Comparison of ENCODE assay signal across 8 cellular contexts in the genomic region with DNA sequence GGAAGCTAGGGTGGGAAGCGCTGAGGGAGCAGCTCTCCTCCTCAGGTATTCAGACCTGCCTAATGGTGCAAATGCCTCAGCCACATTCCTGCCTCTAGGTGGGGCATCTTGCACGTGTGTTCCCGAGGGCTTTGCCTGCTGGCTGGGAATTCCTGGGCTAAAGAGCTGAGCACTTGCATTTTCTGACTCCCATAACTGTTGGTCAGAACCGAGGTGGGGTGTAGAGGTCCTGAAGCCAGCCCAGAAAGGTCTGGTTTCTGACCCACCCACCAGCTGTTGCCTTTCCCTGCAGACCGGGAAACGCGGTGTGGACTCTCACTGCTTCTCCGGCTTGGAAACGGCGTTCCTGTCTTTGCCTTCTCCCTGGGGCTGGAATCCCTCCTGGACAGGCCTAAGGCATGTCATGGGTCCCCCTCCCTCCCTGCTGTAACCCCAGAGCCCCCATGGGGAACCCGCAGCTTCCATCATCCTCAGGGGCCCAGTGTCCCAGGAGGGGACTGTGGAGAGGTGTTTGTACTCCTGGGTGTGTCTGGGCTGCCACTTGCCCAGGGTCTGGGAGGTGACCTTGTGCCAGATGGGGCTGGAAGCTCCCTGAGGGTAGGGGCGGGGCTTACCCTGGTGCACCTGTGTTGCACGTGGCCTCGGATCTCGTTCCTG. TPM values are rescaled to one million over a fixed set of nuclear protein-coding genes. Genes with fewer than 3 reads are reported as not detected.
DNase-seq lines count a peak whose midpoint lies in the region; ATAC-seq, FAIRE-seq and TF ChIP-seq lines count a peak whose summit lies in the region.

No MANE protein-coding gene starts in this region.

- peak overlapping the region in 1 of 2 donors; percentile 24 for H3K9ac ChIP-seq in kidney (ENCODE audit: low read length in 2 of 2)

- H3K4me3 ChIP-seq in brain microvascular endothelial cell (ENCODE audit: low read depth, low read length): no peak overlapping the region
- H3K4me3 ChIP-seq in kidney (ENCODE audit: low read length in 2 of 2): no peak overlapping the region
- no peak overlapping the region for H3K4me3 ChIP-seq in transverse colon

- H3K27ac ChIP-seq in brain microvascular endothelial cell: no peak overlapping the region
- no peak overlapping the region for H3K27ac ChIP-seq in kidney (ENCODE audit: low read depth in 2 of 2, low read length in 2 of 2)
- H3K27ac ChIP-seq in transverse colon: no peak overlapping the region

- in situ Hi-C loops in G401 (cut with HindIII; ENCODE audit: low sequenced_read_pairs): no loop called here
- in situ Hi-C loops in brain microvascular endothelial cell (cut with HindIII; ENCODE audit: low pct_ligation_motif_present, low sequenced_read_pairs): no loop called here
- in situ Hi-C loops in transverse colon (cut with MboI; ENCODE audit: low pct_ligation_motif_present in 1 of 4, low pct_unique_long_range_greater_than_20kb in 1 of 4, low sequenced_read_pairs in 3 of 4): loop anchor here in 1 of 4 donors (25.0 kb wide), 1 partner anchor 106 kb away; no protein-coding TSS in a partner anchor

- intact Hi-C loops in kidney (cut with DNase I) (no loop called here), transverse colon (cut with DNase I; ENCODE audit: low total_unique reads) (no loop called here)

- WGBS in transverse colon (ENCODE audit: low coverage in 1 of 2), 2 donors: 50% methylated on average over 15 of the region's 15 CpGs; no CpG with 5 or more reads in 1 of the 2 donors

- TF ChIP-seq CTCF in brain microvascular endothelial cell (IDR thresholded peaks at IDR 0.05; ENCODE audit: low read depth, low read length, missing control alignments) (peak; percentile 93), kidney (IDR thresholded peaks at IDR 0.05; ENCODE audit: borderline replicate concordance, extremely low read depth, insufficient read depth) (peak; percentile 96), transverse colon (IDR thresholded peaks at IDR 0.05) (peak; percentile 69 to 94 (median 81))

- H3K9me3 ChIP-seq in kidney (ENCODE audit: control insufficient read depth in 1 of 2, low read length in 2 of 2) (peaks cover 0 to 9% of the 10 kb centered on the region in 2 donors), transverse colon (no peaks in the 10 kb centered on the region)

- no peak for TF ChIP-seq EP300 in transverse colon (IDR thresholded peaks at IDR 0.05; ENCODE audit: low read depth)

- DNase-seq in G401 (ENCODE audit: low spot score) (peak; percentile 64), NCI-H2029 (lab: John Stamatoyannopoulos, UW) (peak; percentile 45), brain microvascular endothelial cell (peak; percentile 53), kidney (peak; percentile 85), transverse colon (peak; percentile 85)

- H3K36me3 ChIP-seq in brain microvascular endothelial cell (replicated peaks) (no peaks in the 10 kb centered on the region), kidney (ENCODE audit: control insufficient read depth in 1 of 2, insufficient read depth in 2 of 2, low read length in 2 of 2) (no peaks in the 10 kb centered on the region), transverse colon (no peaks in the 10 kb centered on the region)

- ATAC-seq in HG03469 (IDR thresholded peaks at IDR 0.05; ENCODE audit: unreplicated experiment) (no peak), HG02885 (IDR thresholded peaks at IDR 0.05; ENCODE audit: poor library complexity, unreplicated experiment) (no peak), GM21737 (IDR thresholded peaks at IDR 0.05; ENCODE audit: unreplicated experiment) (no peak)

- no peak for FAIRE-seq in kidney (lab: Jason Lieb, UNC)

- TF ChIP-seq POLR2A in transverse colon (IDR thresholded peaks at IDR 0.05): no peak

- no peaks in the 10 kb centered on the region for H3K27me3 ChIP-seq in brain microvascular endothelial cell (replicated peaks)
- H3K27me3 ChIP-seq in transverse colon: no peaks in the 10 kb centered on the region

- peaks cover 12 to 15% of the 10 kb centered on the region in 2 donors for H3K4me1 ChIP-seq in kidney (ENCODE audit: control insufficient read depth in 1 of 2, insufficient read depth in 1 of 2, low read depth in 1 of 2, low read length in 2 of 2)
- H3K4me1 ChIP-seq in transverse colon: peaks cover 0 to 4% (median 2%) of the 10 kb centered on the region in 4 donors

RNA-seq across cellular contexts. Expression of a gene that starts 24.0 kb away (rescaled TPM):
- not detected in 2 replicates for total RNA-seq in G401 (2014; rRNA removed; shearing (Covaris generic))
- total RNA-seq in kidney (0.63 TPM), transverse colon (10 to 100 TPM in 1 of 4 donors, 1 to 10 TPM in 1, not detected in 2; 2.9 to 10.1 TPM)
- polyA plus RNA-seq in kidney (ENCODE audit: insufficient read depth, low read depth, low replicate concordance): 0.19 TPM
